ENCODE assay signal across 8 cellular contexts in the genomic region with DNA sequence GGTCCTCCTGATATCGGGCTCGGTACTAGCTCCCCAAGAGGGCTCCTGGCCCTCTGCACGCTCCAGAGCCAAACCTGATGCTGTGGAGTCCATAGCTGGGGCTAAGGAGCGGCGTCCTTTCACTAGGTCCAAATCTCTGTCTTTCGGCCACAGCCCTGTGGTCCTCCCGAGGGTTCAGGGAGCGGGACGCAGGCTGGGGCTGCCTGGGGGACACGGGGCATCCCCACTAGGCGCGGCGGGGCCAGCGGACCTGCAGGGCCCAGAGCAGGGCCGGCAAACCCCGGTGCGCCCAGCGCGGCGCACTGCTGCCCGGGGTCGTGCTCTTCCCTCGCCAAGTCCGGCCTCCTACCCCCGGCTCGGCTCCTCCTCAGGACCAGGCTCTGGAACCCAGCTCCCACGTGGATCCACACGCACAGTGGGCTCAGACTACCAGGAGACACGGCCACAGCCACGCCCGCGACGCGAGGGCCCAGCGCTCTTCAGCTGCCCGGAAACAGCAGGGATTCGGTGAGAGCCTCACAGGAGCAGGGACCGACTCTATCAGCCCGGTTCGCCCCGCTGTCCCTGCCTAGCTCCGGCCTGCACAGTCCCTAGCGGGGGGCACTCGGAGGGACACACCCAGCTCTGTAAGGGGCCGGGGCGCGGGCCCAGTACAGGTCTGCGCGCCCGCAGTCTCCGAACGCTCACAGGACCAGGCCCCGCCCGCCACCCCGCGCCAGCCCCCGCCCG. TPM values are rescaled to one million over a fixed set of nuclear protein-coding genes. Genes with fewer than 3 reads are reported as not detected.
DNase-seq lines count a peak whose midpoint lies in the region; TF ChIP-seq lines count a peak whose summit lies in the region.

No MANE protein-coding gene starts in this region.

- no peak overlapping the region for H3K4ac ChIP-seq in H9 (ENCODE audit: low read depth, low read length)

- TF ChIP-seq CTCF in H9 (conservative IDR thresholded peaks at IDR 0.05) (no peak), fibroblast of lung (conservative IDR thresholded peaks at IDR 0.05 in 1 of 2, IDR thresholded peaks at IDR 0.05 in 1 of 2; ENCODE audit: low read depth in 1 of 2, low read length in 2 of 2) (no peak), tibial nerve (IDR thresholded peaks at IDR 0.05) (no peak)

- WGBS in H9 (ENCODE audit: extremely low coverage, insufficient read length, low lambda C conversion rate): no CpG with 5 or more reads among the region's 58 CpGs
- 0 to 1% methylated on average over 10 to 11 of the region's 58 CpGs for WGBS in tibial nerve, 2 donors

- H3K14ac ChIP-seq in H9 (ENCODE audit: insufficient read depth, low read length): peak overlapping the region; percentile 1; the same call in 1 of the 2 replicates

- H3K56ac ChIP-seq in H9 (ENCODE audit: insufficient read length, low read depth, low read length): no peak overlapping the region

- TF ChIP-seq POLR2A in tibial nerve (IDR thresholded peaks at IDR 0.05): no peak

- no peak overlapping the region for H4K91ac ChIP-seq in H9 (ENCODE audit: insufficient read length, low read depth, low read length)

- H3K9me3 Mint-ChIP-seq in H9: peaks cover 0 to 7% of the 10 kb centered on the region in 2 experiments; a peak in 3 of 5 replicates

- peaks cover 2% of the 10 kb centered on the region for H3K79me1 ChIP-seq in H9 (ENCODE audit: insufficient read depth, low read depth, low read length, poor library complexity, severe bottlenecking)

- H3T11ph ChIP-seq in H9 (ENCODE audit: low read length): no peak overlapping the region

- peaks cover 6 to 8% of the 10 kb centered on the region in 2 experiments for H3K4me1 Mint-ChIP-seq in H9

- no peak overlapping the region for H2BK120ac ChIP-seq in H9 (ENCODE audit: low read depth, low read length, poor library complexity, severe bottlenecking)

- peak overlapping the region; percentile 77 to 89 for H3K4me3 Mint-ChIP-seq in H9

- no peak overlapping the region for H2BK15ac ChIP-seq in H9 (ENCODE audit: low read depth, low read length)

- H4K20me1 ChIP-seq in H9 (ENCODE audit: control insufficient read depth, insufficient read depth, insufficient read length) (no peaks in the 10 kb centered on the region), fibroblast of lung (ENCODE audit: control insufficient read depth, extremely low read depth, insufficient read depth, low read length) (peaks cover 2% of the 10 kb centered on the region)

- H2BK20ac ChIP-seq in H9 (ENCODE audit: low read depth, low read length, poor library complexity, severe bottlenecking): no peak overlapping the region

- no peak overlapping the region for H3K18ac ChIP-seq in H9 (ENCODE audit: insufficient read length, low read depth, low read length)

- H3K36me3 Mint-ChIP-seq in H9 (ENCODE audit: insufficient read depth in 1 of 3, low read depth in 3 of 3): peaks cover 23 to 30% (median 25%) of the 10 kb centered on the region in 3 experiments

- TF ChIP-seq EP300 in tibial nerve (IDR thresholded peaks at IDR 0.05): no peak

- H3K23me2 ChIP-seq in H9 (ENCODE audit: insufficient read length, low read depth, low read length, poor library complexity, severe bottlenecking): peaks cover 5% of the 10 kb centered on the region

- H2AFZ ChIP-seq in H9 (ENCODE audit: low read length) (no peak overlapping the region), fibroblast of lung (ENCODE audit: low read length) (peak overlapping the region; percentile 77)

- no peak overlapping the region for H3K23ac ChIP-seq in H9 (ENCODE audit: insufficient read length, low read depth, low read length)

- H4K8ac ChIP-seq in H9 (replicated peaks; ENCODE audit: insufficient read length, low read depth, low read length): no peak overlapping the region

- no peak overlapping the region for H2BK5ac ChIP-seq in H9 (ENCODE audit: insufficient read length, low read length)

- peak; percentile 10 to 18 for DNase-seq in SHP77 (lab: John Stamatoyannopoulos, UW)
- no peak for DNase-seq in SHP77 treated with DMSO at 0.1 percent for 48 hours (lab: John Stamatoyannopoulos, UW)
- peak; percentile 42 for DNase-seq in H9
- peak; percentile 31 for DNase-seq in LoVo (ENCODE audit: low spot score)
- DNase-seq in activated T-cell treated with anti-CD3 and anti-CD28 coated beads for 1 hour (ENCODE audit: low read depth): peak; percentile 11
- peak; percentile 40 to 54 for DNase-seq in fibroblast of lung (ENCODE audit: low read depth in 2 of 2)
- DNase-seq in tibial nerve (ENCODE audit: low spot score in 2 of 2): peak; percentile 10 to 19

- H3K4me1 ChIP-seq in H9 (ENCODE audit: insufficient read depth, low read length) (no peaks in the 10 kb centered on the region), fibroblast of lung (ENCODE audit: control insufficient read depth, extremely low read depth, insufficient read depth, low read length) (no peaks in the 10 kb centered on the region), muscle layer of duodenum (ENCODE audit: control insufficient read depth in 1 of 2, insufficient read depth in 2 of 2, low read length in 2 of 2) (peaks cover 2 to 14% of the 10 kb centered on the region in 2 donors), tibial nerve (peaks cover 0 to 38% (median 12%) of the 10 kb centered on the region in 4 donors)

- H3K27me3 ChIP-seq in H9 (ENCODE audit: insufficient read depth, low read length): no peaks in the 10 kb centered on the region
- no peaks in the 10 kb centered on the region for H3K27me3 ChIP-seq in fibroblast of lung (ENCODE audit: control insufficient read depth, insufficient read depth, low read length)
- no peaks in the 10 kb centered on the region for H3K27me3 ChIP-seq in muscle layer of duodenum (ENCODE audit: low read depth, low read length)
- H3K27me3 ChIP-seq in tibial nerve: no peaks in the 10 kb centered on the region

- H3K9ac ChIP-seq in H9 (ENCODE audit: extremely low read depth, insufficient read length, low read length) (peak overlapping the region; percentile 3), fibroblast of lung (ENCODE audit: insufficient read depth, low read length) (peak overlapping the region; percentile 59)

- no peaks in the 10 kb centered on the region for H3K79me2 ChIP-seq in H9 (ENCODE audit: insufficient read depth, low read length)
- no peaks in the 10 kb centered on the region for H3K79me2 ChIP-seq in fibroblast of lung (ENCODE audit: control insufficient read depth, insufficient read depth, low read length)

- no peaks in the 10 kb centered on the region for H3K9me3 ChIP-seq in H9 (ENCODE audit: control insufficient read depth, low read depth, low read length)
- no peaks in the 10 kb centered on the region for H3K9me3 ChIP-seq in fibroblast of lung (ENCODE audit: control insufficient read depth, insufficient read depth, low read depth, low read length)
- peaks cover 3 to 6% of the 10 kb centered on the region in 2 donors for H3K9me3 ChIP-seq in muscle layer of duodenum (ENCODE audit: control insufficient read depth in 1 of 2, low read length in 2 of 2)
- peaks cover 0 to 17% (median 5%) of the 10 kb centered on the region in 4 donors for H3K9me3 ChIP-seq in tibial nerve

- peak overlapping the region in 1 of 3 experiments; percentile 73; a peak in 1 of 7 replicates for H3K27ac Mint-ChIP-seq in H9

- H3K36me3 ChIP-seq in fibroblast of lung (ENCODE audit: control insufficient read depth, insufficient read depth, low read length) (peaks cover 10% of the 10 kb centered on the region), muscle layer of duodenum (ENCODE audit: control insufficient read depth in 1 of 2, insufficient read depth in 2 of 2, low read length in 2 of 2) (peaks cover 22 to 23% of the 10 kb centered on the region in 2 donors), tibial nerve (peaks cover 0 to 44% (median under 1%) of the 10 kb centered on the region in 3 donors)

- no peak overlapping the region for H4K5ac ChIP-seq in H9 (ENCODE audit: insufficient read length, low read depth, low read length)

- H2BK12ac ChIP-seq in H9 (ENCODE audit: insufficient read length, low read depth, low read length): no peak overlapping the region

- no peak overlapping the region for H3K27ac ChIP-seq in H9 (ENCODE audit: insufficient read length, low read depth, low read length)
- H3K27ac ChIP-seq in fibroblast of lung (ENCODE audit: insufficient read depth, low read length): peak overlapping the region; percentile 46
- H3K27ac ChIP-seq in muscle layer of duodenum (ENCODE audit: low read length): no peak overlapping the region
- peak overlapping the region in 3 of 4 donors; percentile 83 to 90 (median 86) for H3K27ac ChIP-seq in tibial nerve

- peak overlapping the region; percentile 49 for H3K4me2 ChIP-seq in H9 (ENCODE audit: insufficient read depth, insufficient read length, low read length)
- H3K4me2 ChIP-seq in fibroblast of lung (ENCODE audit: extremely low read depth, insufficient read depth, low read length): peak overlapping the region; percentile 77

- H3K27me3 Mint-ChIP-seq in H9 (ENCODE audit: low read depth): peaks cover 12% of the 10 kb centered on the region

- H3K4me3 ChIP-seq in fibroblast of lung (replicated peaks in 1 of 4; ENCODE audit: control extremely low read depth in 1 of 4, insufficient read depth in 1 of 4, low read depth in 3 of 4, low read length in 4 of 4): peak overlapping the region; percentile 58 to 81 (median 68)
- H3K4me3 ChIP-seq in muscle layer of duodenum (ENCODE audit: low read depth in 1 of 2, low read length in 2 of 2): peak overlapping the region; percentile 71 to 90
- H3K4me3 ChIP-seq in tibial nerve: peak overlapping the region; percentile 57 to 90 (median 78)

- no peak overlapping the region for H2AK5ac ChIP-seq in H9 (ENCODE audit: insufficient read length, low read length)

RNA-seq across cellular contexts. Expression of a gene that starts 0.6 kb away (rescaled TPM):
- total RNA-seq in H9 (2021) (11.9 and 12.9 TPM in 2 replicates), fibroblast of lung (14.2 and 15.4 TPM in 2 replicates), tibial nerve (10 to 100 TPM; 19.4 to 24.1 (median 22.2) TPM)
- 6.0 and 6.5 TPM in 2 replicates for polyA plus RNA-seq in fibroblast of lung
- 5.3 and 5.7 TPM in 2 replicates for polyA plus RNA-seq in fibroblast of lung (2012)
- 1.1 and 2.3 TPM in 2 replicates for polyA minus RNA-seq in fibroblast of lung (ENCODE audit: low replicate concordance)

RNA-seq across cellular contexts. Expression of a gene that starts 6.6 kb away (rescaled TPM):
- total RNA-seq in H9 (2021): 2.2 and 2.7 TPM in 2 replicates
- total RNA-seq in fibroblast of lung: 11.7 and 11.8 TPM in 2 replicates
- 4.4 and 5.0 TPM in 2 replicates for polyA plus RNA-seq in fibroblast of lung
- 2.5 and 3.4 TPM in 2 replicates for polyA plus RNA-seq in fibroblast of lung (2012)
- 4.5 and 5.0 TPM in 2 replicates for polyA minus RNA-seq in fibroblast of lung (ENCODE audit: low replicate concordance)
- 1 to 10 TPM; 3.9 to 5.7 (median 4.9) TPM for total RNA-seq in tibial nerve

RNA-seq across cellular contexts. Expression of a gene that starts 37.4 kb away (rescaled TPM):
- total RNA-seq in H9 (2021) (50.9 and 51.4 TPM in 2 replicates), fibroblast of lung (50.8 and 61.1 TPM in 2 replicates), tibial nerve (10 to 100 TPM; 34.3 to 67.8 (median 50.8) TPM)
- polyA plus RNA-seq in fibroblast of lung: 46.2 and 52.7 TPM in 2 replicates
- polyA plus RNA-seq in fibroblast of lung (2012): 42.8 and 47.2 TPM in 2 replicates
- 35.0 and 38.6 TPM in 2 replicates for polyA minus RNA-seq in fibroblast of lung (ENCODE audit: low replicate concordance)

RNA-seq across cellular contexts. Expression of a gene that starts 48.3 kb away (rescaled TPM):
- total RNA-seq in H9 (2021): 13.2 and 13.3 TPM in 2 replicates
- 6.2 and 7.3 TPM in 2 replicates for total RNA-seq in fibroblast of lung
- polyA plus RNA-seq in fibroblast of lung: 1.1 and 1.4 TPM in 2 replicates
- polyA plus RNA-seq in fibroblast of lung (2012): 0.73 and 0.84 TPM in 2 replicates
- polyA minus RNA-seq in fibroblast of lung (ENCODE audit: low replicate concordance): 2.0 and 4.9 TPM in 2 replicates
- 10 to 100 TPM in 3 of 4 donors, 1 to 10 TPM in 1; 7.7 to 21.2 (median 14.7) TPM for total RNA-seq in tibial nerve

Comparison
In these comparisons a context has a peak if more than half of its experiments do, and no peak if none do; other contexts are left out.
1. H3K27ac ChIP-seq: peak in fibroblast of lung (single experiment) and tibial nerve (3 of 4); none in H9 (single experiment) and muscle layer of duodenum (single experiment).
2. Peak in every context shown above with its lines, with median percentiles within 50 percentile points of each other: H3K4me3 ChIP-seq.